Comparison of ENCODE assay signal across 20 cellular contexts in the genomic region with DNA sequence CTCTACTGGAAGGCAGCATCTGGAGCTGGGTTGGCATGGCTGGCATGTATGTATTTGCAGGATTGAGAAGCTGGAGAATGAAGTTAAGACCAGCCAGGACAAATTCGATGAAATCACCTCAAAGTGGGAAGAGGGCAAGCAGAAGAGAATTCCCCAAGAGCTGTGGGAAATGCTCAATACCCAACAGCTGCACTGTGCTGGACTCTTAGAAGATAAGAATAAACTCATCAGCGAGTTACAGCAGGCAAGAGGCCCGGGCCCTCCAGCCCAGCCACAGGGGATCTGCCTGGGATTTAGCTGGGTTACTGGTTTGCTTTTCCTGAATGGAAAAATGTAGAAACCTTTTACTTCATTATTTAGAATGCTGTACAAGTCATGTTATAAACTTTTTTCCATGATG. TPM values are rescaled to one million over a fixed set of nuclear protein-coding genes. Genes with fewer than 3 reads are reported as not detected.
A peak's percentile ranks its signal among the peaks of the same experiment; 100 is the strongest.
DNase-seq lines count a peak whose midpoint lies in the region; ATAC-seq, FAIRE-seq and TF ChIP-seq lines count a peak whose summit lies in the region.
"Had no signal": no experiment of that assay in that cellular context is flagged by ENCODE, and none has a peak within 500 bp of the region (broad histone marks: within the 10 kb centered on the region; RNA-seq: fewer than 3 reads in every experiment).

No MANE protein-coding gene starts in this region.

- H3K4me3 ChIP-seq in astrocyte (ENCODE audit: insufficient read depth, low read depth, low read length) (no peak overlapping the region), body of pancreas (no peak overlapping the region)
- H3K4me3 ChIP-seq: GM23248 had no signal

- H3K27me3 Mint-ChIP-seq in astrocyte (ENCODE audit: low read depth, unreplicated experiment) (peaks cover 6% of the 10 kb centered on the region), progenitor cell of endocrine pancreas (peaks cover 5% of the 10 kb centered on the region)

- no peak overlapping the region for H3K27ac ChIP-seq in astrocyte (ENCODE audit: low read depth, low read length)
- H3K27ac ChIP-seq in body of pancreas: peak overlapping the region in 1 of 4 donors; percentile 16
- H3K27ac ChIP-seq: GM23248 had no signal

- H3K9ac ChIP-seq in astrocyte (ENCODE audit: low read length): no peak overlapping the region
- H3K9ac ChIP-seq: GM23248 had no signal

- H3K79me2 ChIP-seq in astrocyte (ENCODE audit: insufficient read depth, low read length): no peaks in the 10 kb centered on the region

- peak; percentile 62 for ATAC-seq in body of pancreas
- ATAC-seq in omental fat pad (ENCODE audit: low FRiP score): no peak
- ATAC-seq in stimulated activated effector memory CD8-positive, alpha-beta T cell treated with anti-CD3 and anti-CD28 coated beads, Interleukin-12 subunit alpha, Interleukin-12 subunit beta, amount 100 ng/mL, for 72 hours: no peak

- intact Hi-C loops in body of pancreas (cut with DNase I): no loop called here

- H3K27ac Mint-ChIP-seq in astrocyte (ENCODE audit: unreplicated experiment): peak overlapping the region; percentile 20
- peak overlapping the region; percentile 3 for H3K27ac Mint-ChIP-seq in progenitor cell of endocrine pancreas
- H3K27ac Mint-ChIP-seq in stimulated activated effector memory CD8-positive, alpha-beta T cell treated with anti-CD3 and anti-CD28 coated beads, Interleukin-12 subunit alpha, Interleukin-12 subunit beta, amount 100 ng/mL, for 72 hours: no peak overlapping the region
- H3K27ac Mint-ChIP-seq: CD4-positive, alpha-beta memory T cell had no signal

- H2AFZ ChIP-seq in astrocyte (ENCODE audit: low read depth, low read length): no peak overlapping the region
- H2AFZ ChIP-seq: GM23248 had no signal

- H3K9me3 ChIP-seq in astrocyte (ENCODE audit: insufficient read depth, low read depth, low read length) (no peaks in the 10 kb centered on the region), body of pancreas (no peaks in the 10 kb centered on the region)

- no peak overlapping the region for H3K4me3 Mint-ChIP-seq in astrocyte (ENCODE audit: unreplicated experiment)
- no peak overlapping the region for H3K4me3 Mint-ChIP-seq in progenitor cell of endocrine pancreas (ENCODE audit: low read depth)
- no peak overlapping the region for H3K4me3 Mint-ChIP-seq in stimulated activated effector memory CD8-positive, alpha-beta T cell treated with anti-CD3 and anti-CD28 coated beads, Interleukin-12 subunit alpha, Interleukin-12 subunit beta, amount 100 ng/mL, for 72 hours
- H3K4me3 Mint-ChIP-seq: CD4-positive, alpha-beta memory T cell had no signal

- WGBS in body of pancreas, 2 donors: 23 to 26% methylated on average over 3 of the region's 3 CpGs

- H3K36me3 ChIP-seq in astrocyte (ENCODE audit: insufficient read depth, low read length): no peaks in the 10 kb centered on the region
- H3K36me3 ChIP-seq in body of pancreas (replicated peaks in 1 of 2; ENCODE audit: insufficient read depth in 1 of 2, low read depth in 2 of 2): no peaks in the 10 kb centered on the region

- no peak overlapping the region for H3K4me2 ChIP-seq in astrocyte (ENCODE audit: low read length)

- H3K27me3 ChIP-seq in astrocyte (ENCODE audit: insufficient read depth, low read length) (peaks cover 2% of the 10 kb centered on the region), body of pancreas (no peaks in the 10 kb centered on the region)

- no peaks in the 10 kb centered on the region for H3K4me1 Mint-ChIP-seq in astrocyte (ENCODE audit: low read depth, unreplicated experiment)
- peaks cover 3% of the 10 kb centered on the region for H3K4me1 Mint-ChIP-seq in progenitor cell of endocrine pancreas (ENCODE audit: low read depth)
- H3K4me1 Mint-ChIP-seq in stimulated activated effector memory CD8-positive, alpha-beta T cell treated with anti-CD3 and anti-CD28 coated beads, Interleukin-12 subunit alpha, Interleukin-12 subunit beta, amount 100 ng/mL, for 72 hours: no peaks in the 10 kb centered on the region
- H3K4me1 Mint-ChIP-seq: CD4-positive, alpha-beta memory T cell had no signal

- H3K4me1 ChIP-seq in astrocyte (ENCODE audit: insufficient read depth, low read length) (no peaks in the 10 kb centered on the region), body of pancreas (peaks cover 8% of the 10 kb centered on the region)

- no peaks in the 10 kb centered on the region for H4K20me1 ChIP-seq in astrocyte (ENCODE audit: insufficient read depth, low read length)

- no peak for TF ChIP-seq POLR2A in body of pancreas (IDR thresholded peaks at IDR 0.05)

- no peak for DNase-seq in astrocyte (ENCODE audit: low read depth)
- peak; percentile 16 to 52 (median 28) for DNase-seq in body of pancreas
- no peak for DNase-seq in progenitor cell of endocrine pancreas (ENCODE audit: low spot score, unreplicated experiment)
- DNase-seq in omental fat pad (ENCODE audit: low spot score): no peak
- no peak for DNase-seq in OCI-M2 (lab: John Stamatoyannopoulos, UW; ENCODE audit: unreplicated experiment)
- DNase-seq in stimulated activated effector memory CD8-positive, alpha-beta T cell treated with anti-CD3 and anti-CD28 coated beads, Interleukin-12 subunit alpha, Interleukin-12 subunit beta, amount 100 ng/mL, for 72 hours (ENCODE audit: low spot score in 2 of 2): no peak
- DNase-seq: C1 segment of cervical spinal cord; CD4-positive, alpha-beta memory T cell; COR-L47; DMS153; DND-41; GM23248; H7; HCEC 1CT had no signal

- no peak for FAIRE-seq in astrocyte (lab: Jason Lieb, UNC)
- FAIRE-seq: G401.6, GM12892, GM19239, H1 had no signal

- no peaks in the 10 kb centered on the region for H3K9me3 Mint-ChIP-seq in astrocyte (ENCODE audit: unreplicated experiment)
- no peaks in the 10 kb centered on the region for H3K9me3 Mint-ChIP-seq in progenitor cell of endocrine pancreas (ENCODE audit: low read depth)
- no peaks in the 10 kb centered on the region for H3K9me3 Mint-ChIP-seq in stimulated activated effector memory CD8-positive, alpha-beta T cell treated with anti-CD3 and anti-CD28 coated beads, Interleukin-12 subunit alpha, Interleukin-12 subunit beta, amount 100 ng/mL, for 72 hours

- TF ChIP-seq CTCF in astrocyte (IDR thresholded peaks at IDR 0.05; ENCODE audit: insufficient read depth, low read depth, low read length): no peak
- no peak for TF ChIP-seq CTCF in body of pancreas (IDR thresholded peaks at IDR 0.05)
- no peak for TF ChIP-seq CTCF in progenitor cell of endocrine pancreas (IDR thresholded peaks at IDR 0.05; ENCODE audit: unreplicated experiment)
- no peak for TF ChIP-seq CTCF in omental fat pad (IDR thresholded peaks at IDR 0.05)

- H3K36me3 Mint-ChIP-seq in astrocyte (ENCODE audit: low read depth, unreplicated experiment) (peaks cover 2% of the 10 kb centered on the region), progenitor cell of endocrine pancreas (ENCODE audit: insufficient read depth) (no peaks in the 10 kb centered on the region)
- H3K36me3 Mint-ChIP-seq in stimulated activated effector memory CD8-positive, alpha-beta T cell treated with anti-CD3 and anti-CD28 coated beads, Interleukin-12 subunit alpha, Interleukin-12 subunit beta, amount 100 ng/mL, for 72 hours: no peaks in the 10 kb centered on the region
- H3K36me3 Mint-ChIP-seq: CD4-positive, alpha-beta memory T cell had no signal

RNA-seq across cellular contexts. Expression of a gene that starts 22.5 kb away (rescaled TPM):
- 0.27 and 0.41 TPM in 2 replicates for total RNA-seq in astrocyte
- not detected for total RNA-seq in body of pancreas
- total RNA-seq in progenitor cell of endocrine pancreas: 0.49 and 0.57 TPM in 2 replicates
- total RNA-seq in omental fat pad: not detected
- total RNA-seq: A172; A673; CD4-positive, alpha-beta memory T cell; GM23248; H1 had no signal

RNA-seq across cellular contexts. Expression of a gene that starts 53.7 kb away (rescaled TPM):
- total RNA-seq in astrocyte (not detected in 2 replicates), body of pancreas (under 1 TPM in 1 of 2 donors, not detected in 1; 0.26 TPM), progenitor cell of endocrine pancreas (0.11 and 0.22 TPM in 2 replicates), omental fat pad (under 1 TPM in 1 of 4 donors, not detected in 3; 0.06 TPM)
- total RNA-seq: A673, H1 had no signal

Comparison
In these comparisons a context has a peak if more than half of its experiments do, and no peak if none do; other contexts are left out.
1. DNase-seq: peak in body of pancreas (4 of 4); none in astrocyte (single experiment), progenitor cell of endocrine pancreas (single experiment), omental fat pad (single experiment), OCI-M2 (single experiment) and stimulated activated effector memory CD8-positive, alpha-beta T cell treated with anti-CD3 and anti-CD28 coated beads, Interleukin-12 subunit alpha, Interleukin-12 subunit beta, amount 100 ng/mL, for 72 hours (0 of 2).